15 cellular contexts compared by ENCODE assay signal in the genomic region with DNA sequence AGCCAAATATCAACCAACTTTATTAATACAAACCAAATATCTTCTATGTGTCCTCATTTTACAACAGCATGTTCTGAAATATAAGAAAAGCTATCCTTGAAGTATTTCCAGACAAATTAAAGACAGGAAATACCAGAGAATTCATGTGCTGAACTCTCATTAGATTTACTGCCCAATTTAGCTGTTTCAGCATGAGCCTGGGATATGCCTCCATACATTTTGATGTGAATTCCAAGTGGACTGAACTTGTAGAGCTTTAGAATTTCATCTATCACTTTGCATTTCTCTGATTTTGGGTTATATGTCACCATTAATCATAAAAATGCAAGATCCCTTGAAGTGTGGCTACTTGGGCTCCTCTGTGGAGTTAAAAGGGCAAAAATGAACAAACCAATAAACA.
"Had no signal": no experiment of that assay in that cellular context is flagged by ENCODE, and none has a peak within 500 bp of the region (broad histone marks: within the 10 kb centered on the region; RNA-seq: fewer than 3 reads in every experiment).

No MANE protein-coding gene starts in this region.

- DNase-seq: activated CD4-positive, alpha-beta T cell treated with anti-CD3 and anti-CD28 coated beads for 48 hours; activated naive CD4-positive, alpha-beta T cell treated with anti-CD3 and anti-CD28 coated beads for 36 hours; adrenal gland; esophagus squamous epithelium; kidney; mesendoderm; posterior cingulate gyrus; T-helper 17 cell had no signal

- H3K27me3 ChIP-seq: adrenal gland, esophagus squamous epithelium, gastroesophageal sphincter had no signal

- H3K4me3 ChIP-seq: adrenal gland, esophagus squamous epithelium, gastroesophageal sphincter, skin epidermis had no signal

- H3K27ac ChIP-seq: adrenal gland, esophagus squamous epithelium, gastroesophageal sphincter had no signal

- H3K27ac Mint-ChIP-seq: activated naive CD4-positive, alpha-beta T cell treated with anti-CD3 and anti-CD28 coated beads for 36 hours; activated T-helper 17 cell treated with anti-CD3 and anti-CD28 coated beads, Interleukin-2, amount 50 U/mL, for 72 hours; brain; T-helper 17 cell; WTC11 had no signal

- H3K9me3 ChIP-seq: adrenal gland, esophagus squamous epithelium, gastroesophageal sphincter had no signal

- H3K4me1 ChIP-seq: adrenal gland, gastroesophageal sphincter had no signal

- H3K36me3 Mint-ChIP-seq: brain, WTC11 had no signal

- H3K27me3 Mint-ChIP-seq: activated T-helper 17 cell treated with anti-CD3 and anti-CD28 coated beads, Interleukin-2, amount 50 U/mL, for 72 hours had no signal

- H3K4me3 Mint-ChIP-seq: activated naive CD4-positive, alpha-beta T cell treated with anti-CD3 and anti-CD28 coated beads for 36 hours; activated T-helper 17 cell treated with anti-CD3 and anti-CD28 coated beads, Interleukin-2, amount 50 U/mL, for 72 hours; brain; neural crest cell; T-helper 17 cell; WTC11 had no signal

- H3K36me3 ChIP-seq: adrenal gland, esophagus squamous epithelium, gastroesophageal sphincter had no signal

- ATAC-seq: activated T-helper 17 cell treated with anti-CD3 and anti-CD28 coated beads, Interleukin-2, amount 50 U/mL, for 72 hours; gastroesophageal sphincter; T-helper 17 cell; WTC11 had no signal

- H3K9me3 Mint-ChIP-seq: activated naive CD4-positive, alpha-beta T cell treated with anti-CD3 and anti-CD28 coated beads for 36 hours; activated T-helper 17 cell treated with anti-CD3 and anti-CD28 coated beads, Interleukin-2, amount 50 U/mL, for 72 hours; brain; neural crest cell; WTC11 had no signal

- FAIRE-seq: kidney, urothelium cell line had no signal
